8 cellular contexts compared by ENCODE assay signal in genomic region chr2:9473985-9474360, GRCh38. TPM values are rescaled to one million over a fixed set of nuclear protein-coding genes. Genes with fewer than 3 reads are reported as not detected.
DNase-seq lines count a peak whose midpoint lies in the region; ATAC-seq, FAIRE-seq and TF ChIP-seq lines count a peak whose summit lies in the region.

No MANE protein-coding gene starts in this region.

- CTCF ChIA-PET in HepG2 (lab: Yijun Ruan, JAX; ENCODE audit: low intra/inter-chr PET ratio, low total read pairs), result no interaction called here

- TF ChIP-seq CTCF in GM13977 (IDR thresholded peaks at IDR 0.05; ENCODE audit: extremely low read depth, insufficient read depth, missing control alignments) (no peak), HepG2 (CRISPR knock-in tag; IDR thresholded peaks at IDR 0.05) (no peak)

- peaks cover 7 to 37% of the 10 kb centered on the region in 2 experiments; a peak in 4 of 5 replicates for H3K36me3 ChIP-seq in HepG2 (replicated peaks in 1 of 2; ENCODE audit: control insufficient read depth in 1 of 2, insufficient read depth in 2 of 2, low read length in 2 of 2)

- FAIRE-seq in HepG2 (lab: Jason Lieb, UNC), result no peak

- TF ChIP-seq RAD21 in HepG2 (CRISPR knock-in tag; IDR thresholded peaks at IDR 0.05), result no peak

- BruUV-seq in HepG2 (replicated peaks; lab: Mats Ljungman, UMichigan), result no TSS peak

- no peaks in the 10 kb centered on the region for H3K79me2 ChIP-seq in HepG2 (ENCODE audit: insufficient read depth, low read length)

- intact Hi-C loops in HepG2 (cut with micrococcal nuclease; ENCODE audit: unreplicated experiment), result no loop called here

- peak overlapping the region; percentile 51 for H3K4me2 ChIP-seq in HepG2 (ENCODE audit: low read depth, low read length)

- peaks cover 16% of the 10 kb centered on the region for H3K4me1 ChIP-seq in HepG2 (ENCODE audit: insufficient read depth, low read length)

- 87% methylated on average over 39 of the region's 39 CpGs for WGBS in HepG2 (ENCODE audit: low lambda C conversion rate)

- H3K4me3 ChIP-seq in HepG2 (replicated peaks in 1 of 3; ENCODE audit: insufficient read depth in 1 of 3, low read depth in 2 of 3, low read length in 3 of 3), result peak overlapping the region; percentile 41 to 68 (median 53); a peak in 5 of 6 replicates

- POLR2A ChIA-PET in HepG2 (lab: Yijun Ruan, JAX), result interaction anchor here (1.0 to 1.4 kb wide), 2 partner anchors 52 to 156 kb away, joined by 3 to 4 read pairs; partner anchors contain the start of gene YWHAQ

- in situ Hi-C loops in GM13977 (cut with MboI; ENCODE audit: low pct_unique_long_range_greater_than_20kb, low sequenced_read_pairs, unreplicated experiment) (no loop called here), HepG2 (cut with HindIII; ENCODE audit: extremely low pct_ligation_motif_present, low pct_unique_long_range_greater_than_20kb) (no loop called here)

- no peaks in the 10 kb centered on the region for H3K9me3 ChIP-seq in HepG2 (ENCODE audit: low read length)

- H2AFZ ChIP-seq in HepG2 (ENCODE audit: low read length), result no peak overlapping the region

- peak overlapping the region; percentile 67; the same call in 1 of the 2 replicates for H3K9ac ChIP-seq in HepG2 (ENCODE audit: insufficient read depth, low read depth, low read length)

- H4K20me1 ChIP-seq in HepG2 (ENCODE audit: insufficient read depth, low read length), result no peaks in the 10 kb centered on the region

- peak; percentile 58 for DNase-seq in GM13977 (ENCODE audit: low spot score)
- DNase-seq in activated CD4-positive, CD25-positive, alpha-beta regulatory T cell treated with anti-CD3 and anti-CD28 coated beads, Interleukin-2, amount 50 U/mL, for 16 hours (ENCODE audit: low read depth, low spot score), result peak; percentile 40
- DNase-seq in caudate nucleus (lab: John Stamatoyannopoulos, UW), result peak in 52 of 61 donors; percentile 12 to 82 (median 60)
- DNase-seq in HepG2 (ENCODE audit: low spot score), result no peak
- peak; percentile 55 to 68 for DNase-seq in stimulated activated CD4-positive, alpha-beta T cell treated with anti-CD3 and anti-CD28 coated beads, Interleukin-4, amount 100 ng/mL, for 4 hours
- DNase-seq in NCI-H226, result no peak

- peak; percentile 31 for ATAC-seq in HG02981 (IDR thresholded peaks at IDR 0.05; ENCODE audit: unreplicated experiment)
- ATAC-seq in HepG2, result peak; percentile 15
- no peak for ATAC-seq in GM21360 (IDR thresholded peaks at IDR 0.05; ENCODE audit: unreplicated experiment)

- TF ChIP-seq POLR2A in HepG2 (IDR thresholded peaks at IDR 0.05; ENCODE audit: insufficient read depth in 1 of 2, low read depth in 2 of 2, low read length in 2 of 2), result no peak

- no peak for TF ChIP-seq EP300 in HepG2 (IDR thresholded peaks at IDR 0.05; ENCODE audit: low read depth in 2 of 2, low read length in 2 of 2)
- no peak for TF ChIP-seq EP300 in HepG2 (CRISPR knock-in tag; IDR thresholded peaks at IDR 0.05; ENCODE audit: borderline replicate concordance)

- H3K27me3 ChIP-seq in HepG2 (ENCODE audit: control insufficient read depth in 1 of 2, insufficient read depth in 2 of 2, low read length in 2 of 2), result no peaks in the 10 kb centered on the region

- H3K27ac ChIP-seq in caudate nucleus (ENCODE audit: low read depth, low read length), result peak overlapping the region; percentile 84
- peak overlapping the region; percentile 40 for H3K27ac ChIP-seq in HepG2 (ENCODE audit: extremely low read length, insufficient read depth, low read length)

TF ChIP-seq in HepG2, 621 proteins besides CTCF, POLR2A, EP300 and RAD21 (continues in another document):
- TF ChIP-seq NAIF1 (CRISPR knock-in tag; IDR thresholded peaks at IDR 0.05; ENCODE audit: borderline replicate concordance) (no peak), ZBTB38 (CRISPR knock-in tag; IDR thresholded peaks at IDR 0.05) (peak; percentile 72; the same call in 1 of the 2 replicates), CBFB (CRISPR knock-in tag; IDR thresholded peaks at IDR 0.05) (no peak), ZNF468 (CRISPR knock-in tag; IDR thresholded peaks at IDR 0.05) (0 out of 2 replicates have a peak, but pooled peaks have one; percentile 32), REPIN1 (CRISPR knock-in tag; IDR thresholded peaks at IDR 0.05; ENCODE audit: borderline replicate concordance, low read depth) (no peak)

RNA-seq across cellular contexts. Expression of gene IAH1, which starts 0.4 kb away (rescaled TPM):
- 44.4 and 45.2 TPM in 2 replicates for total RNA-seq in HepG2 (2016; rRNA removed; fragmentation: Illumina TruSeq; extraction: Trizol)
- 48.4 and 50.7 TPM in 2 replicates for total RNA-seq in HepG2 (2016; cell fraction: cytosol; rRNA removed; fragmentation: Illumina TruSeq; extraction: Trizol; ENCODE audit: low read depth)
- 41.9 and 48.6 TPM in 2 replicates for total RNA-seq in HepG2 (2016; cell fraction: insoluble cytoplasmic fraction; rRNA removed; fragmentation: Illumina TruSeq; extraction: Trizol)
- 45.3 and 47.0 TPM in 2 replicates for total RNA-seq in HepG2 (2016; cell fraction: membrane; rRNA removed; fragmentation: Illumina TruSeq; extraction: Trizol)
- 19.2 and 24.6 TPM in 2 replicates for total RNA-seq in HepG2 (2016; cell fraction: nucleus; rRNA removed; fragmentation: Illumina TruSeq; extraction: Trizol)
- polyA plus RNA-seq in HepG2 (2011; rRNA removed), result 37.4 and 43.6 TPM in 2 replicates
- polyA plus RNA-seq in HepG2 (2011; cell fraction: cytosol; rRNA removed), result 30.1 and 33.9 TPM in 2 replicates
- polyA plus RNA-seq in HepG2 (2011; cell fraction: nucleus; rRNA removed), result 15.7 and 16.7 TPM in 2 replicates
- polyA plus RNA-seq in HepG2 (2012), result 23.4 and 30.7 TPM in 2 replicates
- 53.5 and 58.2 TPM in 2 replicates for polyA plus RNA-seq in HepG2 (2016; cell fraction: cytosol; fragmentation: Illumina TruSeq; extraction: Trizol; ENCODE audit: low read depth)
- 40.8 and 42.5 TPM in 2 replicates for polyA plus RNA-seq in HepG2 (2016; cell fraction: insoluble cytoplasmic fraction; fragmentation: Illumina TruSeq; extraction: Trizol; ENCODE audit: low read depth)
- polyA plus RNA-seq in HepG2 (2016; cell fraction: membrane; fragmentation: Illumina TruSeq; extraction: Trizol; ENCODE audit: low read depth), result 41.3 and 42.8 TPM in 2 replicates
- polyA plus RNA-seq in HepG2 (2016; cell fraction: nucleus; fragmentation: Illumina TruSeq; extraction: Trizol; ENCODE audit: insufficient read depth, low read depth), result 28.4 and 30.4 TPM in 2 replicates
- polyA minus RNA-seq in HepG2 (2011; rRNA and poly(A)+ RNA removed; ENCODE audit: low replicate concordance), result 15.2 and 21.3 TPM in 2 replicates
- polyA minus RNA-seq in HepG2 (2011; cell fraction: cytosol; rRNA and poly(A)+ RNA removed), result 14.1 and 16.1 TPM in 2 replicates
- polyA minus RNA-seq in HepG2 (2011; cell fraction: nucleus; rRNA and poly(A)+ RNA removed), result 14.0 and 25.5 TPM in 2 replicates

RNA-seq across cellular contexts. Expression of gene CPSF3, which starts 50.5 kb away (rescaled TPM):
- 93.0 and 128 TPM in 2 replicates for total RNA-seq in HepG2 (2016; rRNA removed; fragmentation: Illumina TruSeq; extraction: Trizol)
- 24.5 and 26.5 TPM in 2 replicates for total RNA-seq in HepG2 (2016; cell fraction: cytosol; rRNA removed; fragmentation: Illumina TruSeq; extraction: Trizol; ENCODE audit: low read depth)
- 91.7 and 127 TPM in 2 replicates for total RNA-seq in HepG2 (2016; cell fraction: insoluble cytoplasmic fraction; rRNA removed; fragmentation: Illumina TruSeq; extraction: Trizol)
- 45.4 and 49.2 TPM in 2 replicates for total RNA-seq in HepG2 (2016; cell fraction: membrane; rRNA removed; fragmentation: Illumina TruSeq; extraction: Trizol)
- total RNA-seq in HepG2 (2016; cell fraction: nucleus; rRNA removed; fragmentation: Illumina TruSeq; extraction: Trizol), result 50.4 and 54.8 TPM in 2 replicates
- 15.5 and 19.8 TPM in 2 replicates for polyA plus RNA-seq in HepG2 (2011; rRNA removed)
- 10.9 and 15.9 TPM in 2 replicates for polyA plus RNA-seq in HepG2 (2011; cell fraction: cytosol; rRNA removed)
- 36.6 and 50.3 TPM in 2 replicates for polyA plus RNA-seq in HepG2 (2011; cell fraction: nucleus; rRNA removed)
- 39.8 and 75.3 TPM in 2 replicates for polyA plus RNA-seq in HepG2 (2012)
- 14.0 and 15.0 TPM in 2 replicates for polyA plus RNA-seq in HepG2 (2016; cell fraction: cytosol; fragmentation: Illumina TruSeq; extraction: Trizol; ENCODE audit: low read depth)
- 101 and 102 TPM in 2 replicates for polyA plus RNA-seq in HepG2 (2016; cell fraction: insoluble cytoplasmic fraction; fragmentation: Illumina TruSeq; extraction: Trizol; ENCODE audit: low read depth)
- 26.2 and 28.6 TPM in 2 replicates for polyA plus RNA-seq in HepG2 (2016; cell fraction: membrane; fragmentation: Illumina TruSeq; extraction: Trizol; ENCODE audit: low read depth)
- polyA plus RNA-seq in HepG2 (2016; cell fraction: nucleus; fragmentation: Illumina TruSeq; extraction: Trizol; ENCODE audit: insufficient read depth, low read depth), result 54.3 and 60.5 TPM in 2 replicates
- 13.4 and 22.8 TPM in 2 replicates for polyA minus RNA-seq in HepG2 (2011; rRNA and poly(A)+ RNA removed; ENCODE audit: low replicate concordance)
- polyA minus RNA-seq in HepG2 (2011; cell fraction: cytosol; rRNA and poly(A)+ RNA removed), result 24.7 and 28.4 TPM in 2 replicates
- polyA minus RNA-seq in HepG2 (2011; cell fraction: nucleus; rRNA and poly(A)+ RNA removed), result 43.6 and 53.1 TPM in 2 replicates

RNA-seq across cellular contexts. Expression of gene ITGB1BP1, which starts 50.6 kb away (rescaled TPM):
- 108 and 125 TPM in 2 replicates for total RNA-seq in HepG2 (2016; rRNA removed; fragmentation: Illumina TruSeq; extraction: Trizol)
- 430 and 468 TPM in 2 replicates for total RNA-seq in HepG2 (2016; cell fraction: cytosol; rRNA removed; fragmentation: Illumina TruSeq; extraction: Trizol; ENCODE audit: low read depth)
- 111 and 112 TPM in 2 replicates for total RNA-seq in HepG2 (2016; cell fraction: insoluble cytoplasmic fraction; rRNA removed; fragmentation: Illumina TruSeq; extraction: Trizol)
- total RNA-seq in HepG2 (2016; cell fraction: membrane; rRNA removed; fragmentation: Illumina TruSeq; extraction: Trizol), result 377 and 404 TPM in 2 replicates
- 50.0 and 51.9 TPM in 2 replicates for total RNA-seq in HepG2 (2016; cell fraction: nucleus; rRNA removed; fragmentation: Illumina TruSeq; extraction: Trizol)
- polyA plus RNA-seq in HepG2 (2011; rRNA removed), result 83.6 and 106 TPM in 2 replicates
- 45.2 and 54.1 TPM in 2 replicates for polyA plus RNA-seq in HepG2 (2011; cell fraction: cytosol; rRNA removed)
- polyA plus RNA-seq in HepG2 (2011; cell fraction: nucleus; rRNA removed), result 41.6 and 57.5 TPM in 2 replicates
- 89.6 and 111 TPM in 2 replicates for polyA plus RNA-seq in HepG2 (2012)
- polyA plus RNA-seq in HepG2 (2016; cell fraction: cytosol; fragmentation: Illumina TruSeq; extraction: Trizol; ENCODE audit: low read depth), result 797 and 956 TPM in 2 replicates
- 170 and 179 TPM in 2 replicates for polyA plus RNA-seq in HepG2 (2016; cell fraction: insoluble cytoplasmic fraction; fragmentation: Illumina TruSeq; extraction: Trizol; ENCODE audit: low read depth)
- polyA plus RNA-seq in HepG2 (2016; cell fraction: membrane; fragmentation: Illumina TruSeq; extraction: Trizol; ENCODE audit: low read depth), result 570 and 618 TPM in 2 replicates
- 135 and 136 TPM in 2 replicates for polyA plus RNA-seq in HepG2 (2016; cell fraction: nucleus; fragmentation: Illumina TruSeq; extraction: Trizol; ENCODE audit: insufficient read depth, low read depth)
- 13.3 and 35.9 TPM in 2 replicates for polyA minus RNA-seq in HepG2 (2011; rRNA and poly(A)+ RNA removed; ENCODE audit: low replicate concordance)
- 17.3 and 20.8 TPM in 2 replicates for polyA minus RNA-seq in HepG2 (2011; cell fraction: cytosol; rRNA and poly(A)+ RNA removed)
- 21.0 and 23.9 TPM in 2 replicates for polyA minus RNA-seq in HepG2 (2011; cell fraction: nucleus; rRNA and poly(A)+ RNA removed)

Comparison
In these comparisons a context has a peak if more than half of its experiments do, and no peak if none do; other contexts are left out.
1. DNase-seq: peak in GM13977 (single experiment), activated CD4-positive, CD25-positive, alpha-beta regulatory T cell treated with anti-CD3 and anti-CD28 coated beads, Interleukin-2, amount 50 U/mL, for 16 hours (single experiment), caudate nucleus (52 of 61) and stimulated activated CD4-positive, alpha-beta T cell treated with anti-CD3 and anti-CD28 coated beads, Interleukin-4, amount 100 ng/mL, for 4 hours (2 of 2); none in HepG2 (single experiment) and NCI-H226 (single experiment).